ENCODE assay signal across 7 cellular contexts in genomic region chr2:31523871-31524492, GRCh38. TPM values are rescaled to one million over a fixed set of nuclear protein-coding genes. Genes with fewer than 3 reads are reported as not detected.
DNase-seq lines count a peak whose midpoint lies in the region; ATAC-seq and TF ChIP-seq lines count a peak whose summit lies in the region.

No MANE protein-coding gene starts in this region.

- no peaks in the 10 kb centered on the region for H3K9me3 ChIP-seq in PC-3 (ENCODE audit: low read length)

- H3K4me2 ChIP-seq in PC-3 (ENCODE audit: low read length), result no peak overlapping the region

- H3K9ac ChIP-seq in PC-3 (ENCODE audit: low read length), result no peak overlapping the region

- H3K9me2 ChIP-seq in PC-3 (replicated peaks; ENCODE audit: low read length), result no peaks in the 10 kb centered on the region

- H3K4me3 ChIP-seq in PC-3 (ENCODE audit: low read length) (no peak overlapping the region), skeletal muscle cell (ENCODE audit: low read depth, low read length) (no peak overlapping the region)

- H3K79me2 ChIP-seq in PC-3 (ENCODE audit: low read length), result no peaks in the 10 kb centered on the region

- DNase-seq in GM03348 (ENCODE audit: low spot score) (peak; percentile 61), PC-3 (peak; percentile 86), germinal center (ENCODE audit: low spot score) (peak; percentile 29), skeletal muscle cell (ENCODE audit: low read depth) (peak; percentile 13)
- peak; percentile 58 to 66 for DNase-seq in activated T-cell treated with anti-CD3 and anti-CD28 coated beads, Interleukin-2, amount 50 U/mL, for 48 hours

- POLR2A ChIA-PET in PC-3 (lab: Charles Lee; ENCODE audit: unreplicated experiment), result no interaction called here

- peak; percentile 54 for ATAC-seq in HG02884 (IDR thresholded peaks at IDR 0.05; ENCODE audit: unreplicated experiment)
- ATAC-seq in PC-3, result peak; percentile 69
- ATAC-seq in HG03565 (IDR thresholded peaks at IDR 0.05; ENCODE audit: unreplicated experiment), result no peak

- BruUV-seq in PC-3 (replicated peaks; lab: Mats Ljungman, UMichigan), result no TSS peak

- intact Hi-C loops in PC-3 (cut with micrococcal nuclease), result loop anchor here (2.0 to 10.0 kb wide), 3 partner anchors 109 to 289 kb away; partner anchors contain the start of genes EHD3 and XDH

- no peaks in the 10 kb centered on the region for H4K20me1 ChIP-seq in PC-3 (ENCODE audit: low read length)

- H3K27ac ChIP-seq in PC-3 (ENCODE audit: low read length), result no peak overlapping the region

- H3F3A ChIP-seq in PC-3 (ENCODE audit: low read length, unreplicated experiment), result no peaks in the 10 kb centered on the region

- H3K36me3 ChIP-seq in PC-3 (ENCODE audit: low read depth, low read length), result no peaks in the 10 kb centered on the region

- TF ChIP-seq CTCF in PC-3 (conservative IDR thresholded peaks at IDR 0.05; ENCODE audit: low read depth, low read length), result peak; percentile 89

- no peak overlapping the region for H2AFZ ChIP-seq in PC-3 (ENCODE audit: low read length)

- peaks cover 36% of the 10 kb centered on the region for H3K27me3 ChIP-seq in PC-3 (ENCODE audit: low read length)

- CTCF ChIA-PET in PC-3 (lab: Charles Lee), result interaction anchor here (0.5 kb wide), 1 partner anchor 137 kb away, joined by 3 read pairs; no protein-coding TSS in a partner anchor

- H3K4me1 ChIP-seq in PC-3 (ENCODE audit: insufficient read depth, low read length), result no peaks in the 10 kb centered on the region

RNA-seq across cellular contexts. Expression of gene SRD5A2, which starts 56.8 kb away (rescaled TPM):
- 0.07 TPM in 1 of 2 replicates, not detected in the other for total RNA-seq in PC-3 (2014; rRNA removed)

Comparison
In these comparisons a context has a peak if more than half of its experiments do, and no peak if none do; other contexts are left out.
1. DNase-seq: peak in every context shown above with its lines; median percentile 86 in PC-3; 62 in activated T-cell treated with anti-CD3 and anti-CD28 coated beads, Interleukin-2, amount 50 U/mL, for 48 hours; 61 in GM03348; 29 in germinal center; 13 in skeletal muscle cell.